In the genomic region with DNA sequence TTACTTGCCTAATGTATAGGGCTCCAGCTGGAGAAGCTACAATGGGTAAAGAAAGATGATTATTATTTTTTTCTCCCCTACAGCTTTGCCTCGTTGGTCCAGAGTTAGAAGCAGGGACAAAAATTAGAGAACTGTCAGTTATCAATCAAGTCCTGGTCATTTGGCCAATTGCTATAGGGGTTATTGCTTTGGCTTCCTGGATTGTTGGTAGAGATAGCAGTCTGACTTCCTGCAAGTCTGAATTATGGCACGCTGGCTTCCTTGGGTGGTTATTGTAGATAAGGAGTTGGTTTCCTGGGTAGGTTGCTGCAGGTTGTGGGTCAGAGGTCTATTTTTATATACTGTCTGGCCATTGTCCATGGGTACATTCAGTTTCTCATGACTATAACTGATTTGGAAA, we compare ENCODE assay signal across 24 cellular contexts.
"Had no signal": no experiment of that assay in that cellular context is flagged by ENCODE, and none has a peak within 500 bp of the region (broad histone marks: within the 10 kb centered on the region; RNA-seq: fewer than 3 reads in every experiment).

No MANE protein-coding gene starts in this region.

- ATAC-seq: foreskin keratinocyte, gastroesophageal sphincter, heart left ventricle, left cardiac atrium, left lung, left ventricle myocardium superior, lower lobe of right lung, mucosa of descending colon had no signal

- H3K9me3 ChIP-seq: gastroesophageal sphincter, lower lobe of right lung, mucosa of descending colon had no signal

- H3K4me1 Mint-ChIP-seq: immature natural killer cell, naive B cell had no signal

- H2AFZ ChIP-seq: hepatocyte had no signal

- H3K27me3 ChIP-seq: esophagus muscularis mucosa, foreskin keratinocyte, gastroesophageal sphincter, heart left ventricle, hepatocyte, left lung had no signal

- DNase-seq: dermis blood vessel endothelial cell; effector CD4-positive, alpha-beta T cell; effector memory CD4-positive, alpha-beta T cell; foreskin keratinocyte; heart left ventricle; hypothalamus; immature natural killer cell; left cardiac atrium; left lung; left ventricle myocardium superior; lower lobe of right lung; mesenchymal stem cell; mucosa of descending colon; naive B cell had no signal

- H3K36me3 ChIP-seq: esophagus muscularis mucosa, gastroesophageal sphincter, heart left ventricle, left lung, lower lobe of right lung had no signal

- H3K79me2 ChIP-seq: hepatocyte had no signal

- H3K4me2 ChIP-seq: hepatocyte had no signal

- H3K27me3 Mint-ChIP-seq: naive B cell had no signal

- H3K27ac Mint-ChIP-seq: immature natural killer cell, mesothelial cell of epicardium, naive B cell had no signal

- H3K4me3 Mint-ChIP-seq: immature natural killer cell, mesothelial cell of epicardium, naive B cell had no signal

- H3K36me3 Mint-ChIP-seq: immature natural killer cell, mesothelial cell of epicardium, naive B cell had no signal

- FAIRE-seq: colon, endothelial cell of umbilical vein, frontal cortex, islet of Langerhans had no signal

- H3K27ac ChIP-seq: coronary artery, dorsolateral prefrontal cortex, esophagus muscularis mucosa, foreskin keratinocyte, gastroesophageal sphincter, heart left ventricle, hepatocyte, left lung, lower lobe of right lung had no signal

- H3K4me1 ChIP-seq: foreskin keratinocyte, gastroesophageal sphincter, heart left ventricle, left lung, lower lobe of right lung had no signal

- H3K4me3 ChIP-seq: coronary artery, dorsolateral prefrontal cortex, esophagus muscularis mucosa, gastroesophageal sphincter, heart left ventricle, hepatocyte, left lung, lower lobe of right lung, mucosa of descending colon had no signal
